ENCODE assay signal across 1 cellular context in the genomic region with DNA sequence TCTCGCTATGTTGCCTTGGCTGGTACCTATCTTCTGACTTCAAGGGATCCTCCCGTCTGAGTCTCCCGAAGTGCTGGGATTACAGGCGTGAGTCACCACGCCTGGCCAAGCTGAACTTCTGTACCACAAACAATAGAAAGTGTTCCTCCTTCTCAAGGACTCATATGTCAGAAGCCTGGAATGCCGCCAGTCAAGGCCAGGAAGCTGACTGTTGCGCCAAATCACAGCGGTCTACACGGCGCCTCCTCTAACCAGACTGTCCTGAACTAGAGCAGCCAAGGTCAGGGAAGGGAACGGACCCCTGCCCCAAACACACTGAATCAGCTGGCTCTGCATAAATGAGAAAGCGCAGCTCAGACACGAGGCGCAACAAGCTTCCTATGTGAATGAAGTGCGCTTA.
TF ChIP-seq lines count a peak whose summit lies in the region.

No MANE protein-coding gene starts in this region.

TF ChIP-seq in HepG2, 621 proteins besides CTCF, POLR2A, EP300 and RAD21 (continued from another document):
- no peak for TF ChIP-seq SOX13 (IDR thresholded peaks at IDR 0.05)
- peak in 1 of 2 experiments; percentile 78; a peak in 2 of 4 replicates for TF ChIP-seq SOX13 (CRISPR knock-in tag; conservative IDR thresholded peaks at IDR 0.05 in 1 of 2, IDR thresholded peaks at IDR 0.05 in 1 of 2)
- peak; percentile 69 for TF ChIP-seq GFI1 (CRISPR knock-in tag; IDR thresholded peaks at IDR 0.05; ENCODE audit: borderline replicate concordance)
- 0 out of 2 replicates have a peak, but pooled peaks have one; percentile 20 for TF ChIP-seq HNF4A (CRISPR knock-in tag; IDR thresholded peaks at IDR 0.05)
- no peak for TF ChIP-seq JUNB (CRISPR knock-in tag; IDR thresholded peaks at IDR 0.05; ENCODE audit: borderline replicate concordance)
- TF ChIP-seq, protein P1, sequence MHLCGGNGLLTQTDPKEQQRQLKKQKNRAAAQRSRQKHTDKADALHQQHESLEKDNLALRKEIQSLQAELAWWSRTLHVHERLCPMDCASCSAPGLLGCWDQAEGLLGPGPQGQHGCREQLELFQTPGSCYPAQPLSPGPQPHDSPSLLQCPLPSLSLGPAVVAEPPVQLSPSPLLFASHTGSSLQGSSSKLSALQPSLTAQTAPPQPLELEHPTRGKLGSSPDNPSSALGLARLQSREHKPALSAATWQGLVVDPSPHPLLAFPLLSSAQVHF (CRISPR knock-in tag; IDR thresholded peaks at IDR 0.05) = no peak
- TF ChIP-seq, protein P2, sequence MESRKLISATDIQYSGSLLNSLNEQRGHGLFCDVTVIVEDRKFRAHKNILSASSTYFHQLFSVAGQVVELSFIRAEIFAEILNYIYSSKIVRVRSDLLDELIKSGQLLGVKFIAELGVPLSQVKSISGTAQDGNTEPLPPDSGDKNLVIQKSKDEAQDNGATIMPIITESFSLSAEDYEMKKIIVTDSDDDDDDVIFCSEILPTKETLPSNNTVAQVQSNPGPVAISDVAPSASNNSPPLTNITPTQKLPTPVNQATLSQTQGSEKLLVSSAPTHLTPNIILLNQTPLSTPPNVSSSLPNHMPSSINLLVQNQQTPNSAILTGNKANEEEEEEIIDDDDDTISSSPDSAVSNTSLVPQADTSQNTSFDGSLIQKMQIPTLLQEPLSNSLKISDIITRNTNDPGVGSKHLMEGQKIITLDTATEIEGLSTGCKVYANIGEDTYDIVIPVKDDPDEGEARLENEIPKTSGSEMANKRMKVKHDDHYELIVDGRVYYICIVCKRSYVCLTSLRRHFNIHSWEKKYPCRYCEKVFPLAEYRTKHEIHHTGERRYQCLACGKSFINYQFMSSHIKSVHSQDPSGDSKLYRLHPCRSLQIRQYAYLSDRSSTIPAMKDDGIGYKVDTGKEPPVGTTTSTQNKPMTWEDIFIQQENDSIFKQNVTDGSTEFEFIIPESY (CRISPR knock-in tag; IDR thresholded peaks at IDR 0.05) = peak; percentile 97
- TF ChIP-seq SOX6 (IDR thresholded peaks at IDR 0.05) = no peak
- peak; percentile 61; the same call in 1 of the 2 replicates for TF ChIP-seq SOX6 (CRISPR knock-in tag; IDR thresholded peaks at IDR 0.05)
- peak; percentile 59 for TF ChIP-seq TEAD3 (CRISPR knock-in tag; optimal IDR thresholded peaks at IDR 0.05; ENCODE audit: borderline replicate concordance)
- TF ChIP-seq, protein P3, sequence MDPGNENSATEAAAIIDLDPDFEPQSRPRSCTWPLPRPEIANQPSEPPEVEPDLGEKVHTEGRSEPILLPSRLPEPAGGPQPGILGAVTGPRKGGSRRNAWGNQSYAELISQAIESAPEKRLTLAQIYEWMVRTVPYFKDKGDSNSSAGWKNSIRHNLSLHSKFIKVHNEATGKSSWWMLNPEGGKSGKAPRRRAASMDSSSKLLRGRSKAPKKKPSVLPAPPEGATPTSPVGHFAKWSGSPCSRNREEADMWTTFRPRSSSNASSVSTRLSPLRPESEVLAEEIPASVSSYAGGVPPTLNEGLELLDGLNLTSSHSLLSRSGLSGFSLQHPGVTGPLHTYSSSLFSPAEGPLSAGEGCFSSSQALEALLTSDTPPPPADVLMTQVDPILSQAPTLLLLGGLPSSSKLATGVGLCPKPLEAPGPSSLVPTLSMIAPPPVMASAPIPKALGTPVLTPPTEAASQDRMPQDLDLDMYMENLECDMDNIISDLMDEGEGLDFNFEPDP (CRISPR knock-in tag; conservative IDR thresholded peaks at IDR 0.05) = no peak
- no peak for TF ChIP-seq AHR (CRISPR knock-in tag; IDR thresholded peaks at IDR 0.05)
- no peak for TF ChIP-seq HNRNPUL1 (IDR thresholded peaks at IDR 0.05; ENCODE audit: low read depth, low read length)
- TF ChIP-seq, protein P4, sequence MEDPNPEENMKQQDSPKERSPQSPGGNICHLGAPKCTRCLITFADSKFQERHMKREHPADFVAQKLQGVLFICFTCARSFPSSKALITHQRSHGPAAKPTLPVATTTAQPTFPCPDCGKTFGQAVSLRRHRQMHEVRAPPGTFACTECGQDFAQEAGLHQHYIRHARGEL (CRISPR knock-in tag; IDR thresholded peaks at IDR 0.05) = no peak
- TF ChIP-seq, protein P5, sequence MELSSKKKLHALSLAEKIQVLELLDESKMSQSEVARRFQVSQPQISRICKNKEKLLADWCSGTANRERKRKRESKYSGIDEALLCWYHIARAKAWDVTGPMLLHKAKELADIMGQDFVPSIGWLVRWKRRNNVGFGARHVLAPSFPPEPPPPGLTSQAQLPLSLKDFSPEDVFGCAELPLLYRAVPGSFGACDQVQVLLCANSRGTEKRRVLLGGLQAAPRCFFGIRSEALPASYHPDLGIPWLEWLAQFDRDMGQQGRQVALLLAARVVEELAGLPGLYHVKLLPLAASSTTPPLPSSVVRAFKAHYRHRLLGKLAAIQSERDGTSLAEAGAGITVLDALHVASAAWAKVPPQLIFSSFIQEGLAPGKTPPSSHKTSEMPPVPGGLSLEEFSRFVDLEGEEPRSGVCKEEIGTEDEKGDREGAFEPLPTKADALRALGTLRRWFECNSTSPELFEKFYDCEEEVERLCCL (CRISPR knock-in tag; IDR thresholded peaks at IDR 0.05; ENCODE audit: borderline replicate concordance) = no peak
- TF ChIP-seq NR2F2 (IDR thresholded peaks at IDR 0.05; ENCODE audit: borderline replicate concordance, low read depth) = no peak
- 0 out of 2 replicates have a peak, but pooled peaks have one; percentile 14 for TF ChIP-seq RXRB (CRISPR knock-in tag; IDR thresholded peaks at IDR 0.05; ENCODE audit: borderline replicate concordance)
- 0 out of 2 replicates have a peak, but pooled peaks have one; percentile 20 for TF ChIP-seq ZNF788 (CRISPR knock-in tag; IDR thresholded peaks at IDR 0.05; ENCODE audit: borderline replicate concordance)
- TF ChIP-seq, protein P6, sequence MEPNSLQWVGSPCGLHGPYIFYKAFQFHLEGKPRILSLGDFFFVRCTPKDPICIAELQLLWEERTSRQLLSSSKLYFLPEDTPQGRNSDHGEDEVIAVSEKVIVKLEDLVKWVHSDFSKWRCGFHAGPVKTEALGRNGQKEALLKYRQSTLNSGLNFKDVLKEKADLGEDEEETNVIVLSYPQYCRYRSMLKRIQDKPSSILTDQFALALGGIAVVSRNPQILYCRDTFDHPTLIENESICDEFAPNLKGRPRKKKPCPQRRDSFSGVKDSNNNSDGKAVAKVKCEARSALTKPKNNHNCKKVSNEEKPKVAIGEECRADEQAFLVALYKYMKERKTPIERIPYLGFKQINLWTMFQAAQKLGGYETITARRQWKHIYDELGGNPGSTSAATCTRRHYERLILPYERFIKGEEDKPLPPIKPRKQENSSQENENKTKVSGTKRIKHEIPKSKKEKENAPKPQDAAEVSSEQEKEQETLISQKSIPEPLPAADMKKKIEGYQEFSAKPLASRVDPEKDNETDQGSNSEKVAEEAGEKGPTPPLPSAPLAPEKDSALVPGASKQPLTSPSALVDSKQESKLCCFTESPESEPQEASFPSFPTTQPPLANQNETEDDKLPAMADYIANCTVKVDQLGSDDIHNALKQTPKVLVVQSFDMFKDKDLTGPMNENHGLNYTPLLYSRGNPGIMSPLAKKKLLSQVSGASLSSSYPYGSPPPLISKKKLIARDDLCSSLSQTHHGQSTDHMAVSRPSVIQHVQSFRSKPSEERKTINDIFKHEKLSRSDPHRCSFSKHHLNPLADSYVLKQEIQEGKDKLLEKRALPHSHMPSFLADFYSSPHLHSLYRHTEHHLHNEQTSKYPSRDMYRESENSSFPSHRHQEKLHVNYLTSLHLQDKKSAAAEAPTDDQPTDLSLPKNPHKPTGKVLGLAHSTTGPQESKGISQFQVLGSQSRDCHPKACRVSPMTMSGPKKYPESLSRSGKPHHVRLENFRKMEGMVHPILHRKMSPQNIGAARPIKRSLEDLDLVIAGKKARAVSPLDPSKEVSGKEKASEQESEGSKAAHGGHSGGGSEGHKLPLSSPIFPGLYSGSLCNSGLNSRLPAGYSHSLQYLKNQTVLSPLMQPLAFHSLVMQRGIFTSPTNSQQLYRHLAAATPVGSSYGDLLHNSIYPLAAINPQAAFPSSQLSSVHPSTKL (CRISPR knock-in tag; IDR thresholded peaks at IDR 0.05) = peak; percentile 52
- TF ChIP-seq KAT8 (CRISPR knock-in tag; IDR thresholded peaks at IDR 0.05) = no peak
- no peak for TF ChIP-seq KLF16 (CRISPR knock-in tag; IDR thresholded peaks at IDR 0.05)
- no peak for TF ChIP-seq REPIN1 (CRISPR knock-in tag; IDR thresholded peaks at IDR 0.05; ENCODE audit: borderline replicate concordance, low read depth)
- no peak for TF ChIP-seq ZNF501 (CRISPR knock-in tag; IDR thresholded peaks at IDR 0.05)
- no peak for TF ChIP-seq ZNF749 (CRISPR knock-in tag; IDR thresholded peaks at IDR 0.05; ENCODE audit: borderline replicate concordance)
- no peak for TF ChIP-seq KDM1A (CRISPR knock-in tag; IDR thresholded peaks at IDR 0.05)
- TF ChIP-seq SKI (IDR thresholded peaks at IDR 0.05; ENCODE audit: partially characterized antibody) = peak; percentile 42
- TF ChIP-seq DNMT1 (CRISPR knock-in tag; IDR thresholded peaks at IDR 0.05) = no peak
- TF ChIP-seq FOSL2 (CRISPR knock-in tag; IDR thresholded peaks at IDR 0.05) = peak; percentile 88
- TF ChIP-seq, protein P7, sequence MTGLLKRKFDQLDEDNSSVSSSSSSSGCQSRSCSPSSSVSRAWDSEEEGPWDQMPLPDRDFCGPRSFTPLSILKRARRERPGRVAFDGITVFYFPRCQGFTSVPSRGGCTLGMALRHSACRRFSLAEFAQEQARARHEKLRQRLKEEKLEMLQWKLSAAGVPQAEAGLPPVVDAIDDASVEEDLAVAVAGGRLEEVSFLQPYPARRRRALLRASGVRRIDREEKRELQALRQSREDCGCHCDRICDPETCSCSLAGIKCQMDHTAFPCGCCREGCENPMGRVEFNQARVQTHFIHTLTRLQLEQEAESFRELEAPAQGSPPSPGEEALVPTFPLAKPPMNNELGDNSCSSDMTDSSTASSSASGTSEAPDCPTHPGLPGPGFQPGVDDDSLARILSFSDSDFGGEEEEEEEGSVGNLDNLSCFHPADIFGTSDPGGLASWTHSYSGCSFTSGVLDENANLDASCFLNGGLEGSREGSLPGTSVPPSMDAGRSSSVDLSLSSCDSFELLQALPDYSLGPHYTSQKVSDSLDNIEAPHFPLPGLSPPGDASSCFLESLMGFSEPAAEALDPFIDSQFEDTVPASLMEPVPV (CRISPR knock-in tag; IDR thresholded peaks at IDR 0.05) = no peak
